ENCODE assay signal across 14 cellular contexts in genomic region chr2:200373196-200373595, GRCh38.
DNase-seq lines count a peak whose midpoint lies in the region; ATAC-seq and TF ChIP-seq lines count a peak whose summit lies in the region.
"Had no signal": no experiment of that assay in that cellular context is flagged by ENCODE, and none has a peak within 500 bp of the region (broad histone marks: within the 10 kb centered on the region; RNA-seq: fewer than 3 reads in every experiment).

No MANE protein-coding gene starts in this region.

- no peak for ATAC-seq in CD8-positive, alpha-beta T cell
- ATAC-seq in GM19455 (IDR thresholded peaks at IDR 0.05; ENCODE audit: unreplicated experiment): peak; percentile 52
- ATAC-seq in HG03571 (IDR thresholded peaks at IDR 0.05; ENCODE audit: unreplicated experiment): peak; percentile 39
- ATAC-seq in effector memory CD8-positive, alpha-beta T cell (replicated peaks): no peak

- peaks cover 5% of the 10 kb centered on the region for H3K36me3 Mint-ChIP-seq in CD8-positive, alpha-beta T cell
- H3K36me3 Mint-ChIP-seq in effector memory CD8-positive, alpha-beta T cell (ENCODE audit: insufficient read depth): no peaks in the 10 kb centered on the region
- H3K36me3 Mint-ChIP-seq: IgD-negative memory B cell had no signal

- peaks cover 23% of the 10 kb centered on the region for H3K4me1 ChIP-seq in CD8-positive, alpha-beta T cell (ENCODE audit: insufficient read depth, low read length)

- intact Hi-C loops in CD8-positive, alpha-beta T cell (cut with DNase I, micrococcal nuclease): loop anchor here in 1 of 2 experiments (5.0 to 10.0 kb wide), 3 partner anchors 94 to 1412 kb away; partner anchors contain the start of genes ALS2 and C2orf69

- H3K4me3 ChIP-seq in CD8-positive, alpha-beta T cell (ENCODE audit: low read depth, low read length): peak overlapping the region; percentile 69

- peak overlapping the region; percentile 87 for H3K4me3 Mint-ChIP-seq in CD8-positive, alpha-beta T cell
- H3K4me3 Mint-ChIP-seq in effector memory CD8-positive, alpha-beta T cell: peak overlapping the region; percentile 76 to 89

- H3K9me3 ChIP-seq in CD8-positive, alpha-beta T cell (ENCODE audit: low read length): no peaks in the 10 kb centered on the region

- H3K27ac ChIP-seq in CD8-positive, alpha-beta T cell (ENCODE audit: low read depth, low read length): peak overlapping the region; percentile 40

- H3K4me1 Mint-ChIP-seq in CD8-positive, alpha-beta T cell (ENCODE audit: low read depth): peaks cover 44% of the 10 kb centered on the region
- H3K4me1 Mint-ChIP-seq in effector memory CD8-positive, alpha-beta T cell (ENCODE audit: low read depth in 2 of 2): peaks cover 18 to 23% of the 10 kb centered on the region in 2 donors

- CTCF ChIA-PET in CD8-positive, alpha-beta T cell (lab: Charles Lee): interaction anchor here (4.6 kb wide), 1 partner anchor 95 kb away, joined by 12 read pairs; no protein-coding TSS in a partner anchor

- POLR2A ChIA-PET in CD8-positive, alpha-beta T cell (lab: Charles Lee): interaction anchor here (0.7 to 1.2 kb wide), 3 partner anchors 11 to 427 kb away, joined by 4 to 8 read pairs (median 5); no protein-coding TSS in a partner anchor

- no peaks in the 10 kb centered on the region for H3K36me3 ChIP-seq in CD8-positive, alpha-beta T cell (ENCODE audit: insufficient read depth, low read length)

- no peak for DNase-seq in CD8-positive, alpha-beta T cell
- DNase-seq in effector memory CD8-positive, alpha-beta T cell: no peak
- no peak for DNase-seq in DMS 273 treated with DMSO at 0.1 percent for 48 hours (lab: John Stamatoyannopoulos, UW)
- no peak for DNase-seq in iPS-NIHi7 (ENCODE audit: extremely low spot score)
- no peak for DNase-seq in COLO668 (lab: John Stamatoyannopoulos, UW; ENCODE audit: unreplicated experiment)
- DNase-seq in stimulated activated CD4-positive, alpha-beta T cell treated with anti-CD3 and anti-CD28 coated beads, Interleukin-12 subunit alpha, Interleukin-12 subunit beta, amount 100 ng/mL, for 4 hours: no peak
- DNase-seq: activated CD8-positive, alpha-beta memory T cell treated with anti-CD3 and anti-CD28 coated beads for 24 hours; DMS79; effector CD4-positive, alpha-beta T cell; islet precursor cell; NK-92 treated with Interleukin-12 subunit alpha and Interleukin-12 subunit beta, amount 100 ng/mL, for 24 hours had no signal

- peak overlapping the region; percentile 90 for H3K27ac Mint-ChIP-seq in CD8-positive, alpha-beta T cell
- peak overlapping the region; percentile 87 to 93 for H3K27ac Mint-ChIP-seq in effector memory CD8-positive, alpha-beta T cell

- H3K27me3 Mint-ChIP-seq in CD8-positive, alpha-beta T cell (ENCODE audit: low read depth): no peaks in the 10 kb centered on the region
- no peaks in the 10 kb centered on the region for H3K27me3 Mint-ChIP-seq in effector memory CD8-positive, alpha-beta T cell

- H3K9me3 Mint-ChIP-seq in CD8-positive, alpha-beta T cell: no peaks in the 10 kb centered on the region
- H3K9me3 Mint-ChIP-seq in effector memory CD8-positive, alpha-beta T cell: no peaks in the 10 kb centered on the region
- H3K9me3 Mint-ChIP-seq: IgD-negative memory B cell had no signal

- no peak for TF ChIP-seq CTCF in CD8-positive, alpha-beta T cell (IDR thresholded peaks at IDR 0.05)

- H3K27me3 ChIP-seq in CD8-positive, alpha-beta T cell (ENCODE audit: insufficient read depth, low read length): no peaks in the 10 kb centered on the region

Comparison
In these comparisons a context has a peak if more than half of its experiments do, and no peak if none do; other contexts are left out.
1. ATAC-seq: peak in GM19455 (single experiment) and HG03571 (single experiment); none in CD8-positive, alpha-beta T cell (single experiment) and effector memory CD8-positive, alpha-beta T cell (single experiment).